In the genomic region with DNA sequence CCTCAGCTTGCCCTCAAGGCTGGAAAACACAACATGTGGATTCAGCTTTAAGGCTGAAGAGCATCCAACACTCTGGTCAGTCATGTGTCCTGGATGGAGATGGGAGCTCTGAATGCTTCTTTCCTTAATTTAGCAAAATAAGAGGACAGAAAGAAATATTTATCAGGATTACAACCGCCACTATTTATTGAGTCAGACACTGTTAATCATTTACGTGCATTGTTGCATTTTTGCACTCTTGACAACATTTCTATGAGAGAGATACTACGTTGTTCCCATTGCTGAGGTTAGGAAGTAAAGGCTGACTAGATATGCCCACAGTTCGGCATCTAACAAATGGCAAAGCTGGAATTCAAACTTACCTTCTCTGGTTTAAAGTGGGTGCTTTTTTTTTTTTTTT, we compare ENCODE assay signal across 1 cellular context.
TF ChIP-seq lines count a peak whose summit lies in the region.

No MANE protein-coding gene starts in this region.

TF ChIP-seq in K562, 482 proteins besides CTCF, POLR2A, EP300 and RAD21 (continued from another document):
- TF ChIP-seq ZBTB1 (CRISPR knock-in tag; IDR thresholded peaks at IDR 0.05; ENCODE audit: borderline replicate concordance, low read depth) (no peak), TFAM (CRISPR knock-in tag; conservative IDR thresholded peaks at IDR 0.05) (no peak), CAMTA2 (CRISPR knock-in tag; conservative IDR thresholded peaks at IDR 0.05) (no peak), E2F1 (CRISPR knock-in tag; IDR thresholded peaks at IDR 0.05) (no peak)
